ENCODE assay signal across 8 cellular contexts in the genomic region with DNA sequence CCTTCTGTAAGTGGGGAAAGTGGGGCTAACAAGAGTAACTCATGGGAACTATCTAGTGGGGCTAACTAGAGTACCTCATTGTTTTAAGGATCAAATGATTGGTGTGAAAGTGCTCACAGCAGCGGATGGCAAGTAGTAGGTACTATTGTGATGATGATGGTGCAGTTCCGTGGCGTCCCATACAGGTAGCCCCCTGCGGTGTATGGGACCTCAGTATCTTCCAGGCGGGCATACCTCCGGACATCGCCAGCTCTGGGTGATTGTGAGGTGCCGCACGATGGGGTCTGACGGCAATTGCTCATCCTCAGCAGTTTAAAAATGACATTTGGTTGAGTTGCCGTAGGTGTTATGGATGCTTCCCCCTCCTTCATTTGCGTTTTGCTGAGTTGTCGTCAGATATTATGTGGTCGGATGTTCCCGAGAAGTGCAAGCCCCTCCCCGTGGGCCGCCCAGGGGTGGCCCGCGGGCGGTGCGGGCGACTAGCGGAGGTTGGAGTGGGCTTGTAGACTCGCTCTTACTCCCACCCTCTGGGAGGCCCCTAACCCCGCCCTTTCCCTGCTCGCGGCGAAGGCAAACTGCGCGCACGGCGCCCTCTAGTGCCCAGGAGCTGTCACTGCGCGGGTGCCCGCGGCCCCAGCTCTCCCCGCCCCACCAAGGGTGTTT. TPM values are rescaled to one million over a fixed set of nuclear protein-coding genes. Genes with fewer than 3 reads are reported as not detected.
A peak's percentile ranks its signal among the peaks of the same experiment; 100 is the strongest.
DNase-seq lines count a peak whose midpoint lies in the region; ATAC-seq and TF ChIP-seq lines count a peak whose summit lies in the region.

No MANE protein-coding gene starts in this region.

- CTCF ChIA-PET in activated CD8-positive, alpha-beta memory T cell treated with anti-CD3 and anti-CD28 coated beads, Interleukin-2, amount 10 ng/mL, durations not matched to agents 7 days and 5 days (lab: Charles Lee) = interaction anchor here (0.6 to 2.1 kb wide), 21 partner anchors 8 to 344 kb away, joined by 3 to 10 read pairs (median 4); a partner anchor contains a TSS

- peak overlapping the region; percentile 51 for H3K4me3 ChIP-seq in BE2C (ENCODE audit: low read depth, low read length)
- H3K4me3 ChIP-seq in epithelial cell of esophagus (ENCODE audit: low read length) = peak overlapping the region; percentile 28

- no peaks in the 10 kb centered on the region for H3K9me3 ChIP-seq in BE2C

- H3K27ac Mint-ChIP-seq in activated CD8-positive, alpha-beta memory T cell treated with anti-CD3 and anti-CD28 coated beads, Interleukin-2, amount 10 ng/mL, durations not matched to agents 7 days and 5 days = peak overlapping the region; percentile 54

- peaks cover 13% of the 10 kb centered on the region for H3K4me1 Mint-ChIP-seq in activated CD8-positive, alpha-beta memory T cell treated with anti-CD3 and anti-CD28 coated beads, Interleukin-2, amount 10 ng/mL, durations not matched to agents 7 days and 5 days

- H3K4me1 ChIP-seq in BE2C = no peaks in the 10 kb centered on the region

- peaks cover 42% of the 10 kb centered on the region for H3K27me3 Mint-ChIP-seq in activated CD8-positive, alpha-beta memory T cell treated with anti-CD3 and anti-CD28 coated beads, Interleukin-2, amount 10 ng/mL, durations not matched to agents 7 days and 5 days

- peak; percentile 77 for DNase-seq in BE2C
- DNase-seq in NCI-H774 (lab: John Stamatoyannopoulos, UW) = peak; percentile 79
- DNase-seq in activated CD8-positive, alpha-beta memory T cell treated with anti-CD3 and anti-CD28 coated beads, Interleukin-2, amount 10 ng/mL, durations not matched to agents 7 days and 5 days = peak; percentile 84
- DNase-seq in epithelial cell of esophagus (ENCODE audit: low read depth) = peak; percentile 19
- peak; percentile 48 for DNase-seq in myocyte (ENCODE audit: low read depth)
- peak; percentile 59 to 60 for DNase-seq in stimulated activated CD8-positive, alpha-beta memory T cell treated with anti-CD3 and anti-CD28 coated beads, Interleukin-7, amount 100 ng/mL, for 1 hour (ENCODE audit: low read depth in 2 of 2)

- H3K36me3 ChIP-seq in BE2C = no peaks in the 10 kb centered on the region

- ATAC-seq in GM19043 (IDR thresholded peaks at IDR 0.05; ENCODE audit: low read depth, unreplicated experiment) = peak; percentile 93
- ATAC-seq in HG03280 (IDR thresholded peaks at IDR 0.05; ENCODE audit: unreplicated experiment) = peak; percentile 98
- peak; percentile 94 for ATAC-seq in activated CD8-positive, alpha-beta memory T cell treated with anti-CD3 and anti-CD28 coated beads, Interleukin-2, amount 10 ng/mL, durations not matched to agents 7 days and 5 days

- H3K4me3 Mint-ChIP-seq in activated CD8-positive, alpha-beta memory T cell treated with anti-CD3 and anti-CD28 coated beads, Interleukin-2, amount 10 ng/mL, durations not matched to agents 7 days and 5 days = peak overlapping the region; percentile 78

- H3K9me3 Mint-ChIP-seq in activated CD8-positive, alpha-beta memory T cell treated with anti-CD3 and anti-CD28 coated beads, Interleukin-2, amount 10 ng/mL, durations not matched to agents 7 days and 5 days (ENCODE audit: low read depth) = no peaks in the 10 kb centered on the region

- peaks cover 39% of the 10 kb centered on the region for H3K27me3 ChIP-seq in BE2C

- TF ChIP-seq CTCF in BE2C (IDR thresholded peaks at IDR 0.05; ENCODE audit: low read depth, low read length) = peak; percentile 77
- peak; percentile 67 for TF ChIP-seq CTCF in epithelial cell of esophagus (IDR thresholded peaks at IDR 0.05; ENCODE audit: insufficient read depth, low read depth, low read length, missing control alignments)

- no peaks in the 10 kb centered on the region for H3K36me3 Mint-ChIP-seq in activated CD8-positive, alpha-beta memory T cell treated with anti-CD3 and anti-CD28 coated beads, Interleukin-2, amount 10 ng/mL, durations not matched to agents 7 days and 5 days

RNA-seq across cellular contexts. Expression of a gene that starts 18.3 kb away (rescaled TPM):
- polyA plus RNA-seq in BE2C (2012; ENCODE audit: insufficient read depth, insufficient read length, low read depth) = not detected
- not detected for total RNA-seq in activated CD8-positive, alpha-beta memory T cell treated with anti-CD3 and anti-CD28 coated beads, Interleukin-2, amount 10 ng/mL, durations not matched to agents 7 days and 5 days
- not detected in 2 replicates for total RNA-seq in myocyte
- polyA plus RNA-seq in myocyte (2012) = not detected

Comparison
In these comparisons a context has a peak if more than half of its experiments do, and no peak if none do; other contexts are left out.
1. Peak in every context shown above with its lines: DNase-seq, ATAC-seq and H3K4me3 ChIP-seq.
2. DNase-seq: peak in every context shown above with its lines; median percentile 84 in activated CD8-positive, alpha-beta memory T cell treated with anti-CD3 and anti-CD28 coated beads, Interleukin-2, amount 10 ng/mL, durations not matched to agents 7 days and 5 days; 79 in NCI-H774; 77 in BE2C; 60 in stimulated activated CD8-positive, alpha-beta memory T cell treated with anti-CD3 and anti-CD28 coated beads, Interleukin-7, amount 100 ng/mL, for 1 hour; 48 in myocyte; 19 in epithelial cell of esophagus.